8 cellular contexts compared by ENCODE assay signal in the genomic region with DNA sequence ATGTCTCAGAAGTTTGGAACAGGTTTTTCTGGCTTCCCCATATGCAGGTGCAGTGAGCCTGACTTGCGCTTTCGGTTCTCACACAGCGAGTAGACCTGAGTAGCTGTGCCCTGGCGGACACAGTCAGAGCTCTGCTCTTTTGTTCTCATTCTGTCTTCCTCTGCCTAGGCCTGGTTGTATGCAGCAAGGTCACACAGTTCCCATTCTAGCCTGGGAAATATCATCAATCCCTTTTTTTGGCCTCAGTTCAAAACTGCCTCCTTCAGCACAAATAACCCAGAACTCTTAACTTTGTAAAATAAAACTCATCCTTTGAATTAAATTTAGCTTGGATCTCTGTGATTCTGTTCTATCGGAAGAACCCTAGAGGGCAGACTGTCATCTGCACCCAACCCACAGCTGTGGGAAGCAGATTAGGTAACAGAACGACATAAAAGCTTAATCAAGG. TPM values are rescaled to one million over a fixed set of nuclear protein-coding genes. Genes with fewer than 3 reads are reported as not detected.
DNase-seq lines count a peak whose midpoint lies in the region; ATAC-seq and FAIRE-seq lines count a peak whose summit lies in the region.

No MANE protein-coding gene starts in this region.

- H3K9me3 Mint-ChIP-seq in natural killer cell treated with Interleukin-12 subunit alpha and Interleukin-12 subunit beta and Interleukin-15 and Interleukin-18, amount 100 ng/mL, for 72 hours = peaks cover 10% of the 10 kb centered on the region

- H3K27ac ChIP-seq in small intestine (ENCODE audit: low read depth in 1 of 2, low read length in 1 of 2) = peak overlapping the region in 1 of 2 donors; percentile 48

- intact Hi-C loops in head of caudate nucleus (cut with DNase I) = no loop called here

- no peak for FAIRE-seq in small intestine (lab: Jason Lieb, UNC)

- DNase-seq in DMS153 treated with DMSO at 0.1 percent for 48 hours (lab: John Stamatoyannopoulos, UW; ENCODE audit: unreplicated experiment) = peak; percentile 93
- DNase-seq in SHP77 (lab: John Stamatoyannopoulos, UW) = peak; percentile 94 to 96
- DNase-seq in head of caudate nucleus = peak in 22 of 42 donors; percentile 2 to 71 (median 20)
- peak; percentile 87 for DNase-seq in small intestine
- DNase-seq in natural killer cell treated with Interleukin-12 subunit alpha and Interleukin-12 subunit beta and Interleukin-15 and Interleukin-18, amount 100 ng/mL, for 72 hours (ENCODE audit: low spot score) = no peak

- peaks cover 0 to 2% of the 10 kb centered on the region in 2 donors for H3K4me1 ChIP-seq in small intestine (ENCODE audit: control insufficient read depth in 2 of 2, insufficient read depth in 1 of 2, low read depth in 1 of 2, low read length in 1 of 2)

- no peaks in the 10 kb centered on the region for H3K36me3 Mint-ChIP-seq in natural killer cell treated with Interleukin-12 subunit alpha and Interleukin-12 subunit beta and Interleukin-15 and Interleukin-18, amount 100 ng/mL, for 72 hours

- no peak overlapping the region for H3K27ac Mint-ChIP-seq in natural killer cell treated with Interleukin-12 subunit alpha and Interleukin-12 subunit beta and Interleukin-15 and Interleukin-18, amount 100 ng/mL, for 72 hours

- ATAC-seq in GM19372 (IDR thresholded peaks at IDR 0.05; ENCODE audit: low read depth, unreplicated experiment) (peak; percentile 100), HG03342 (IDR thresholded peaks at IDR 0.05; ENCODE audit: unreplicated experiment) (peak; percentile 100), HG02840 (IDR thresholded peaks at IDR 0.05; ENCODE audit: low FRiP score, unreplicated experiment) (no peak)
- no peak for ATAC-seq in natural killer cell treated with Interleukin-12 subunit alpha and Interleukin-12 subunit beta and Interleukin-15 and Interleukin-18, amount 100 ng/mL, for 72 hours

- H3K4me1 Mint-ChIP-seq in natural killer cell treated with Interleukin-12 subunit alpha and Interleukin-12 subunit beta and Interleukin-15 and Interleukin-18, amount 100 ng/mL, for 72 hours (ENCODE audit: low read depth in 2 of 2) = no peaks in the 10 kb centered on the region

- 14 to 31% (median 17%) methylated on average over 6 of the region's 6 CpGs for WGBS in small intestine, 3 donors

- no peaks in the 10 kb centered on the region for H3K9me3 ChIP-seq in small intestine (ENCODE audit: control insufficient read depth, low read depth)

- H3K36me3 ChIP-seq in small intestine (ENCODE audit: control insufficient read depth in 2 of 2, insufficient read depth in 2 of 2, low read length in 2 of 2) = no peaks in the 10 kb centered on the region

- no peaks in the 10 kb centered on the region for H3K27me3 Mint-ChIP-seq in natural killer cell treated with Interleukin-12 subunit alpha and Interleukin-12 subunit beta and Interleukin-15 and Interleukin-18, amount 100 ng/mL, for 72 hours

- no peaks in the 10 kb centered on the region for H3K27me3 ChIP-seq in small intestine (ENCODE audit: control insufficient read depth in 2 of 2, insufficient read depth in 2 of 2, low read length in 2 of 2)

- H3K4me3 ChIP-seq in small intestine (ENCODE audit: low read depth in 1 of 2, low read length in 2 of 2) = no peak overlapping the region

- H3K4me3 Mint-ChIP-seq in natural killer cell treated with Interleukin-12 subunit alpha and Interleukin-12 subunit beta and Interleukin-15 and Interleukin-18, amount 100 ng/mL, for 72 hours = no peak overlapping the region

RNA-seq across cellular contexts. Expression of a gene that starts 10.2 kb away (rescaled TPM):
- polyA plus RNA-seq in small intestine = under 1 TPM in 1 of 3 donors, not detected in 2; 0.19 TPM
- not detected for total RNA-seq in natural killer cell treated with Interleukin-12 subunit alpha and Interleukin-12 subunit beta and Interleukin-15 and Interleukin-18, amount 100 ng/mL, for 72 hours

Comparison
In these comparisons a context has a peak if more than half of its experiments do, and no peak if none do; other contexts are left out.
1. ATAC-seq: peak in GM19372 (single experiment) and HG03342 (single experiment); none in HG02840 (single experiment) and natural killer cell treated with Interleukin-12 subunit alpha and Interleukin-12 subunit beta and Interleukin-15 and Interleukin-18, amount 100 ng/mL, for 72 hours (0 of 2).